Comparison of ENCODE assay signal across 8 cellular contexts in the genomic region with DNA sequence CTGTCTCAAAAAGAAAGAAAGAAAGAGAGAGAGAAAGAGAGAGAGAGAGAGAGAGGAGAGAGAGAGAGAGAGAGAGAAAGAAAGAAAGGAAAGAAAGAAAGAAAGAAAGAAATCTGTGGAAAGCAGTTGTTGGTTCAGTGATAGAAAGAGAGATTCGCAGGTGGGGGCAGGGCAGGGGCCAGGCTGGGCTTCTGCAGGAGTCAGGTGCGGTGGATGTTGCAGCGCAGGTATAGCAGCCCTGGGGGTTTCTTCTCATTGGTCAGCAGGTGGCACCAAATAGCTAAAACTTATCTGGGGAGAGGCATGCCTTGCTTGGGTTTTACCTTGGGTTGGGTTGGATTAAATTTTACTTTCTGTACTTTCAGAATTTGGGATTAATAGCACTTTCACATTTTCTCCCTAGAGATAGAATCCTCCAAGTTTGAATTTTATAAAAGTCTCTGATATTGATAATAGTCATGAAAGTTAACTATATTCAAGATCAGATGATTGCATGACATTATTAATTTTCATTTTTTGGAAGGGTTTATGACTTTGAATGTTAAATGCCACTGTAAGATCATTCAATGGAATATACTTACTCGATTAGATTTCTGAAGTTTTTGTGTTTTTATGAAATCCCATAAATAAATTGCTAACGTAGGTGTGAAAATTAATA.
DNase-seq lines count a peak whose midpoint lies in the region; ATAC-seq and TF ChIP-seq lines count a peak whose summit lies in the region.

No MANE protein-coding gene starts in this region.

- H3K4me3 ChIP-seq in testis, result no peak overlapping the region

- intact Hi-C loops in testis (cut with DNase I; ENCODE audit: low total_unique reads), result no loop called here

- no peaks in the 10 kb centered on the region for H3K27me3 ChIP-seq in testis

- no peaks in the 10 kb centered on the region for H3K9me3 ChIP-seq in testis

- peaks cover 0 to 6% of the 10 kb centered on the region in 2 donors for H3K4me1 Mint-ChIP-seq in effector memory CD8-positive, alpha-beta T cell (ENCODE audit: low read depth in 2 of 2)
- peaks cover 5 to 8% of the 10 kb centered on the region in 2 donors for H3K4me1 Mint-ChIP-seq in natural killer cell treated with Interleukin-12 subunit alpha and Interleukin-12 subunit beta and Interleukin-15 and Interleukin-18, amount 100 ng/mL, for 72 hours (ENCODE audit: low read depth in 2 of 2)

- H3K4me1 ChIP-seq in testis, result peaks cover 10% of the 10 kb centered on the region

- ATAC-seq in GM19035 (IDR thresholded peaks at IDR 0.05; ENCODE audit: unreplicated experiment) (peak; percentile 82), HG03378 (IDR thresholded peaks at IDR 0.05; ENCODE audit: unreplicated experiment) (peak; percentile 83)
- ATAC-seq in effector memory CD8-positive, alpha-beta T cell (replicated peaks), result peak; percentile 99
- ATAC-seq in natural killer cell treated with Interleukin-12 subunit alpha and Interleukin-12 subunit beta and Interleukin-15 and Interleukin-18, amount 100 ng/mL, for 72 hours, result peak; percentile 80 to 88

- H3K9me3 Mint-ChIP-seq in effector memory CD8-positive, alpha-beta T cell, result no peaks in the 10 kb centered on the region
- no peaks in the 10 kb centered on the region for H3K9me3 Mint-ChIP-seq in natural killer cell treated with Interleukin-12 subunit alpha and Interleukin-12 subunit beta and Interleukin-15 and Interleukin-18, amount 100 ng/mL, for 72 hours

- peak overlapping the region; percentile 90 to 91 for H3K27ac Mint-ChIP-seq in effector memory CD8-positive, alpha-beta T cell
- H3K27ac Mint-ChIP-seq in natural killer cell treated with Interleukin-12 subunit alpha and Interleukin-12 subunit beta and Interleukin-15 and Interleukin-18, amount 100 ng/mL, for 72 hours, result no peak overlapping the region

- H3K4me3 Mint-ChIP-seq in effector memory CD8-positive, alpha-beta T cell, result peak overlapping the region; percentile 37 to 75
- H3K4me3 Mint-ChIP-seq in natural killer cell treated with Interleukin-12 subunit alpha and Interleukin-12 subunit beta and Interleukin-15 and Interleukin-18, amount 100 ng/mL, for 72 hours, result no peak overlapping the region

- TF ChIP-seq CTCF in testis (IDR thresholded peaks at IDR 0.05), result peak in 2 of 3 experiments; percentile 18 to 55

- no peak overlapping the region for H3K27ac ChIP-seq in testis

- no peaks in the 10 kb centered on the region for H3K36me3 ChIP-seq in testis (ENCODE audit: low read depth, missing control alignments)

- WGBS in testis, 2 donors, result 54 to 66% methylated on average over 5 of the region's 5 CpGs

- peaks cover 10% of the 10 kb centered on the region for H3K36me3 Mint-ChIP-seq in effector memory CD8-positive, alpha-beta T cell (ENCODE audit: insufficient read depth)
- H3K36me3 Mint-ChIP-seq in natural killer cell treated with Interleukin-12 subunit alpha and Interleukin-12 subunit beta and Interleukin-15 and Interleukin-18, amount 100 ng/mL, for 72 hours, result no peaks in the 10 kb centered on the region

- DNase-seq in Ammon's horn (ENCODE audit: low spot score), result peak; percentile 64
- peak; percentile 82 for DNase-seq in NCI-H460 (ENCODE audit: extremely low read depth, low read depth)
- peak; percentile 62 for DNase-seq in activated CD4-positive, alpha-beta T cell treated with anti-CD3 and anti-CD28 coated beads, Interleukin-2, amount 50 U/mL, for 1 hour
- DNase-seq in effector memory CD8-positive, alpha-beta T cell, result peak; percentile 68 to 70 (median 68)
- DNase-seq in natural killer cell treated with Interleukin-12 subunit alpha and Interleukin-12 subunit beta and Interleukin-15 and Interleukin-18, amount 100 ng/mL, for 72 hours (ENCODE audit: low spot score), result no peak
- no peak for DNase-seq in testis

- H3K27me3 Mint-ChIP-seq in effector memory CD8-positive, alpha-beta T cell, result peaks cover 9 to 20% of the 10 kb centered on the region in 2 donors
- H3K27me3 Mint-ChIP-seq in natural killer cell treated with Interleukin-12 subunit alpha and Interleukin-12 subunit beta and Interleukin-15 and Interleukin-18, amount 100 ng/mL, for 72 hours, result peaks cover 9 to 12% of the 10 kb centered on the region in 2 donors

- no peak for TF ChIP-seq POLR2A in testis (IDR thresholded peaks at IDR 0.05)

Comparison
In these comparisons a context has a peak if more than half of its experiments do, and no peak if none do; other contexts are left out.
1. DNase-seq: peak in Ammon's horn (single experiment), NCI-H460 (single experiment), activated CD4-positive, alpha-beta T cell treated with anti-CD3 and anti-CD28 coated beads, Interleukin-2, amount 50 U/mL, for 1 hour (single experiment) and effector memory CD8-positive, alpha-beta T cell (3 of 3); none in natural killer cell treated with Interleukin-12 subunit alpha and Interleukin-12 subunit beta and Interleukin-15 and Interleukin-18, amount 100 ng/mL, for 72 hours (single experiment) and testis (single experiment).
2. H3K27ac Mint-ChIP-seq: peak in effector memory CD8-positive, alpha-beta T cell (2 of 2); none in natural killer cell treated with Interleukin-12 subunit alpha and Interleukin-12 subunit beta and Interleukin-15 and Interleukin-18, amount 100 ng/mL, for 72 hours (0 of 2).
3. Peak in every context shown above with its lines, with median percentiles within 50 percentile points of each other: ATAC-seq.